11 cellular contexts compared by ENCODE assay signal in genomic region chr3:141114816-141115458, GRCh38.
DNase-seq lines count a peak whose midpoint lies in the region; ATAC-seq and TF ChIP-seq lines count a peak whose summit lies in the region.
"Had no signal": no experiment of that assay in that cellular context is flagged by ENCODE, and none has a peak within 500 bp of the region (broad histone marks: within the 10 kb centered on the region; RNA-seq: fewer than 3 reads in every experiment).

No MANE protein-coding gene starts in this region.

- H3K27ac Mint-ChIP-seq in activated CD8-positive, alpha-beta memory T cell treated with anti-CD3 and anti-CD28 coated beads, Interleukin-2, amount 10 ng/mL, durations not matched to agents 7 days and 5 days, result no peak overlapping the region

- no peak for TF ChIP-seq POLR2A in uterus (IDR thresholded peaks at IDR 0.05)

- H3K4me3 ChIP-seq in brain microvascular endothelial cell (ENCODE audit: low read depth, low read length) (no peak overlapping the region), left lung (no peak overlapping the region), uterus (no peak overlapping the region)

- ATAC-seq in activated CD8-positive, alpha-beta memory T cell treated with anti-CD3 and anti-CD28 coated beads, Interleukin-2, amount 10 ng/mL, durations not matched to agents 7 days and 5 days, result no peak
- ATAC-seq in left lung (no peak), HG02973 (IDR thresholded peaks at IDR 0.05; ENCODE audit: unreplicated experiment) (no peak)
- ATAC-seq: stimulated activated naive CD8-positive, alpha-beta T cell treated with anti-CD3 and anti-CD28 coated beads, Interleukin-15, Interleukin-2, amounts not matched to agents 100 U/mL and 50 U/mL, for 24 hours had no signal

- DNase-seq in activated CD8-positive, alpha-beta memory T cell treated with anti-CD3 and anti-CD28 coated beads, Interleukin-2, amount 10 ng/mL, durations not matched to agents 7 days and 5 days, result peak; percentile 25
- no peak for DNase-seq in activated CD8-positive, alpha-beta memory T cell treated with anti-CD3 and anti-CD28 coated beads, Interleukin-2, amount 50 U/mL, for 48 hours
- no peak for DNase-seq in brain microvascular endothelial cell
- no peak for DNase-seq in left lung
- DNase-seq in uterus, result no peak
- no peak for DNase-seq in MV-4-11 (lab: John Stamatoyannopoulos, UW)
- DNase-seq in activated CD4-positive, alpha-beta T cell treated with anti-CD3 and anti-CD28 coated beads for 48 hours, result no peak
- DNase-seq: erythroblast; nucleus accumbens; stimulated activated naive CD8-positive, alpha-beta T cell treated with anti-CD3 and anti-CD28 coated beads, Interleukin-15, Interleukin-2, amounts not matched to agents 100 U/mL and 50 U/mL, for 24 hours had no signal

- H3K4me1 Mint-ChIP-seq in activated CD8-positive, alpha-beta memory T cell treated with anti-CD3 and anti-CD28 coated beads, Interleukin-2, amount 10 ng/mL, durations not matched to agents 7 days and 5 days, result no peaks in the 10 kb centered on the region

- H3K27me3 ChIP-seq in brain microvascular endothelial cell (replicated peaks) (no peaks in the 10 kb centered on the region), left lung (no peaks in the 10 kb centered on the region), uterus (no peaks in the 10 kb centered on the region)

- intact Hi-C loops in left lung (cut with DNase I), result no loop called here
- intact Hi-C loops in uterus (cut with DNase I; ENCODE audit: low total_unique reads), result no loop called here

- no peak overlapping the region for H3K4me3 Mint-ChIP-seq in activated CD8-positive, alpha-beta memory T cell treated with anti-CD3 and anti-CD28 coated beads, Interleukin-2, amount 10 ng/mL, durations not matched to agents 7 days and 5 days

- no peaks in the 10 kb centered on the region for H3K9me3 ChIP-seq in left lung
- H3K9me3 ChIP-seq in uterus, result no peaks in the 10 kb centered on the region

- H3K27ac ChIP-seq in brain microvascular endothelial cell (no peak overlapping the region), left lung (no peak overlapping the region), uterus (peak overlapping the region; percentile 68 to 86)

- peaks cover 21% of the 10 kb centered on the region for H3K27me3 Mint-ChIP-seq in activated CD8-positive, alpha-beta memory T cell treated with anti-CD3 and anti-CD28 coated beads, Interleukin-2, amount 10 ng/mL, durations not matched to agents 7 days and 5 days

- CTCF ChIA-PET in activated CD8-positive, alpha-beta memory T cell treated with anti-CD3 and anti-CD28 coated beads, Interleukin-2, amount 10 ng/mL, durations not matched to agents 7 days and 5 days (lab: Charles Lee), result interaction anchor here (1.1 to 2.9 kb wide), 4 partner anchors 9 to 64 kb away, joined by 3 to 16 read pairs (median 3); partner anchors contain the start of gene SPSB4

- in situ Hi-C loops in brain microvascular endothelial cell (cut with HindIII; ENCODE audit: low pct_ligation_motif_present, low sequenced_read_pairs), result no loop called here

- H3K9me3 Mint-ChIP-seq in activated CD8-positive, alpha-beta memory T cell treated with anti-CD3 and anti-CD28 coated beads, Interleukin-2, amount 10 ng/mL, durations not matched to agents 7 days and 5 days (ENCODE audit: low read depth), result no peaks in the 10 kb centered on the region

- H3K36me3 ChIP-seq in brain microvascular endothelial cell (replicated peaks) (no peaks in the 10 kb centered on the region), left lung (no peaks in the 10 kb centered on the region), uterus (no peaks in the 10 kb centered on the region)

- no peaks in the 10 kb centered on the region for H3K36me3 Mint-ChIP-seq in activated CD8-positive, alpha-beta memory T cell treated with anti-CD3 and anti-CD28 coated beads, Interleukin-2, amount 10 ng/mL, durations not matched to agents 7 days and 5 days

- H3K4me1 ChIP-seq in left lung (no peaks in the 10 kb centered on the region), uterus (peaks cover 7 to 15% of the 10 kb centered on the region in 2 donors)

- TF ChIP-seq CTCF in brain microvascular endothelial cell (IDR thresholded peaks at IDR 0.05; ENCODE audit: low read depth, low read length, missing control alignments) (peak; percentile 60), left lung (IDR thresholded peaks at IDR 0.05) (peak; percentile 8 to 18), uterus (IDR thresholded peaks at IDR 0.05) (peak in 1 of 4 experiments; percentile 25)

Comparison
In these comparisons a context has a peak if more than half of its experiments do, and no peak if none do; other contexts are left out.
1. H3K27ac ChIP-seq: peak in uterus (2 of 2); none in brain microvascular endothelial cell (single experiment) and left lung (0 of 2).